ENCODE assay signal across 1 cellular context in genomic region chr16:4360538-4361021, GRCh38.
TF ChIP-seq lines count a peak whose summit lies in the region.

No MANE protein-coding gene starts in this region.

TF ChIP-seq in IMR-90, 13 proteins besides CTCF, POLR2A, EP300 and RAD21:
- no peak for TF ChIP-seq ELK1 (IDR thresholded peaks at IDR 0.05; ENCODE audit: borderline replicate concordance, low read depth, low read length)
- TF ChIP-seq MAZ (IDR thresholded peaks at IDR 0.05; ENCODE audit: borderline replicate concordance, low read depth, low read length): peak; percentile 12; the same call in 1 of the 2 replicates
- no peak for TF ChIP-seq FOS (IDR thresholded peaks at IDR 0.05; ENCODE audit: low read depth, low read length)
